19 cellular contexts compared by ENCODE assay signal in the genomic region with DNA sequence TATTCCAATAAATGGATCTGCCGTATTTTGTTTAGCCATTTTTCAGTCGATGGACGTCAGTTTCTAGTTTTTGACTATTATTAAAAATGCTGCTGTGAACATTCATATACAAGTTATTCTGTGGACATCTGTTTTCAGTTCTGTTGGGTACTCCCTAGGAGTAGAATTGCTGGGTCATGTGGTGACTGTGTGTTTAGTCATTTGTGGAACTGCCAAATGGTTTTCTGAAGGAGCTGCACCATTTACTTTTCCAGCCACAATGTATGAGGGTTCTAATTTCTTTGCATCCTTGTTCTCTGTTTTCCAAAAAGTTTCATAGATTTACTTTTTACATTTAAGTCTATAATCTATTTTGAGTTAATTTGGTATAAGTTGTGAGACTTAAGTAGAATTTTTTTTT. TPM values are rescaled to one million over a fixed set of nuclear protein-coding genes. Genes with fewer than 3 reads are reported as not detected.
DNase-seq lines count a peak whose midpoint lies in the region; ATAC-seq and TF ChIP-seq lines count a peak whose summit lies in the region.
"Had no signal": no experiment of that assay in that cellular context is flagged by ENCODE, and none has a peak within 500 bp of the region (broad histone marks: within the 10 kb centered on the region; RNA-seq: fewer than 3 reads in every experiment).

No MANE protein-coding gene starts in this region.

- H3K18ac ChIP-seq in mesenchymal stem cell (ENCODE audit: low read depth in 1 of 2, low read length in 2 of 2) = no peak overlapping the region

- peaks cover 70 to 95% (median 82%) of the 10 kb centered on the region in 4 donors for H3K4me1 Mint-ChIP-seq in CD4-positive, CD25-positive, alpha-beta regulatory T cell

- peaks cover under 1 to 3% of the 10 kb centered on the region in 2 experiments for H3K9me3 ChIP-seq in CD4-positive, CD25-positive, alpha-beta regulatory T cell (ENCODE audit: control insufficient read depth in 2 of 2, low read length in 2 of 2)
- H3K9me3 ChIP-seq in mesenchymal stem cell (ENCODE audit: control insufficient read depth, low read length) = peaks cover 13% of the 10 kb centered on the region

- H3K4me3 ChIP-seq in CD4-positive, CD25-positive, alpha-beta regulatory T cell (ENCODE audit: low read depth, low read length) = peak overlapping the region; percentile 26
- H3K4me3 ChIP-seq in astrocyte of the spinal cord (ENCODE audit: low read depth, low read length) = no peak overlapping the region
- H3K4me3 ChIP-seq in mesenchymal stem cell (ENCODE audit: insufficient read depth in 1 of 2, low read depth in 1 of 2, low read length in 2 of 2) = no peak overlapping the region

- H2BK15ac ChIP-seq in mesenchymal stem cell (ENCODE audit: low read depth, poor library complexity, severe bottlenecking) = no peak overlapping the region

- WGBS in mesenchymal stem cell = 100% methylated on average over 2 of the region's 3 CpGs

- H4K8ac ChIP-seq in mesenchymal stem cell (ENCODE audit: low read length) = no peak overlapping the region

- TF ChIP-seq CTCF in astrocyte of the spinal cord (IDR thresholded peaks at IDR 0.05; ENCODE audit: low read depth, low read length) = no peak

- H3K27ac Mint-ChIP-seq in CD4-positive, CD25-positive, alpha-beta regulatory T cell = no peak overlapping the region
- H3K27ac Mint-ChIP-seq: stimulated activated naive B cell treated with anti-CD40 and anti-IgM and Interleukin-4, amounts not matched to agents 10 μg/mL and 1 μg/mL and 100 μg/mL, for 72 hours; T-helper 1 cell treated with Interleukin-12 subunit alpha and Interleukin-12 subunit beta and Interleukin-4 antibody, amounts not matched to agents 30 μg/mL and 1 μg/mL, for 36 hours had no signal

- H3K9ac ChIP-seq in mesenchymal stem cell (ENCODE audit: low read length) = peak overlapping the region; percentile 77
- H3K9ac ChIP-seq: parathyroid adenoma had no signal

- H2BK5ac ChIP-seq in mesenchymal stem cell (ENCODE audit: low read depth, low read length, poor library complexity, severe bottlenecking) = no peak overlapping the region

- H3K4me2 ChIP-seq in mesenchymal stem cell (ENCODE audit: low read length, poor library complexity, severe bottlenecking) = no peak overlapping the region

- no peaks in the 10 kb centered on the region for H3K27me3 Mint-ChIP-seq in CD4-positive, CD25-positive, alpha-beta regulatory T cell
- H3K27me3 Mint-ChIP-seq: activated naive CD8-positive, alpha-beta T cell; CD4-positive, alpha-beta memory T cell; stimulated activated naive B cell treated with anti-CD40 and anti-IgM and Interleukin-4, amounts not matched to agents 10 μg/mL and 1 μg/mL and 100 μg/mL, for 72 hours had no signal

- ATAC-seq in CD4-positive, CD25-positive, alpha-beta regulatory T cell (ENCODE audit: low read depth in 2 of 2) = no peak
- ATAC-seq: stimulated activated naive B cell treated with anti-CD40 and anti-IgM and Interleukin-4, amounts not matched to agents 10 μg/mL and 1 μg/mL and 100 μg/mL, for 72 hours had no signal

- no peak overlapping the region for H3K14ac ChIP-seq in mesenchymal stem cell (ENCODE audit: low read length in 2 of 2)

- H3K36me3 Mint-ChIP-seq in CD4-positive, CD25-positive, alpha-beta regulatory T cell = peaks cover 59% of the 10 kb centered on the region

- H3K23ac ChIP-seq in mesenchymal stem cell (ENCODE audit: low read length in 2 of 2) = no peak overlapping the region

- in situ Hi-C loops in astrocyte of the spinal cord (cut with HindIII; ENCODE audit: low sequenced_read_pairs) = no loop called here

- H3K9me3 Mint-ChIP-seq in CD4-positive, CD25-positive, alpha-beta regulatory T cell = peaks cover 0 to 13% (median under 1%) of the 10 kb centered on the region in 7 donors

- H3K4me1 ChIP-seq in CD4-positive, CD25-positive, alpha-beta regulatory T cell (ENCODE audit: control insufficient read depth, insufficient read depth, low read length, poor library complexity, severe bottlenecking) = peaks cover 59% of the 10 kb centered on the region
- H3K4me1 ChIP-seq in mesenchymal stem cell (ENCODE audit: control insufficient read depth, insufficient read depth, low read depth, low read length) = no peaks in the 10 kb centered on the region
- H3K4me1 ChIP-seq: parathyroid adenoma had no signal

- H2AFZ ChIP-seq in mesenchymal stem cell (ENCODE audit: low read depth, low read length) = no peak overlapping the region
- H2AFZ ChIP-seq: parathyroid adenoma had no signal

- H2BK12ac ChIP-seq in mesenchymal stem cell (ENCODE audit: low read length in 2 of 2) = no peak overlapping the region

- no peak overlapping the region for H3K4ac ChIP-seq in mesenchymal stem cell (ENCODE audit: low read depth in 1 of 2, low read length in 2 of 2)

- peak overlapping the region in 2 of 4 donors; percentile 17 to 71 for H3K4me3 Mint-ChIP-seq in CD4-positive, CD25-positive, alpha-beta regulatory T cell
- H3K4me3 Mint-ChIP-seq: activated naive CD8-positive, alpha-beta T cell; stimulated activated naive B cell treated with anti-CD40 and anti-IgM and Interleukin-4, amounts not matched to agents 10 μg/mL and 1 μg/mL and 100 μg/mL, for 72 hours; T-helper 1 cell treated with Interleukin-12 subunit alpha and Interleukin-12 subunit beta and Interleukin-4 antibody, amounts not matched to agents 30 μg/mL and 1 μg/mL, for 36 hours had no signal

- peaks cover 80% of the 10 kb centered on the region for H3K36me3 ChIP-seq in CD4-positive, CD25-positive, alpha-beta regulatory T cell (ENCODE audit: control insufficient read depth, insufficient read depth, low read length)
- peaks cover 3 to 60% of the 10 kb centered on the region in 2 experiments for H3K36me3 ChIP-seq in mesenchymal stem cell (ENCODE audit: control insufficient read depth in 1 of 2, insufficient read depth in 2 of 2, low read depth in 1 of 2, low read length in 2 of 2)

- H2BK120ac ChIP-seq in mesenchymal stem cell (ENCODE audit: low read depth, low read length) = no peak overlapping the region

- H2AK5ac ChIP-seq in mesenchymal stem cell (ENCODE audit: low read length, severe bottlenecking) = no peak overlapping the region

- H3K27ac ChIP-seq in CD4-positive, CD25-positive, alpha-beta regulatory T cell (ENCODE audit: insufficient read depth, low read length, poor library complexity, severe bottlenecking) = no peak overlapping the region
- no peak overlapping the region for H3K27ac ChIP-seq in mesenchymal stem cell (ENCODE audit: low read length, poor library complexity, severe bottlenecking)
- H3K27ac ChIP-seq: parathyroid adenoma had no signal

- intact Hi-C loops in posterior cingulate gyrus (cut with DNase I) = no loop called here

- H3K27me3 ChIP-seq in CD4-positive, CD25-positive, alpha-beta regulatory T cell (ENCODE audit: control insufficient read depth, insufficient read depth, low read length) = no peaks in the 10 kb centered on the region
- H3K27me3 ChIP-seq in mesenchymal stem cell (ENCODE audit: control insufficient read depth in 1 of 2, insufficient read depth in 1 of 2, low read length in 2 of 2) = no peaks in the 10 kb centered on the region

- no peak overlapping the region for H4K91ac ChIP-seq in mesenchymal stem cell (ENCODE audit: low read length)

- DNase-seq in CD4-positive, CD25-positive, alpha-beta regulatory T cell = no peak
- DNase-seq in HS-5 (ENCODE audit: low read depth) = peak; percentile 28
- DNase-seq in astrocyte of the spinal cord (ENCODE audit: low read depth, low spot score) = peak; percentile 79
- no peak for DNase-seq in mesenchymal stem cell
- DNase-seq in NOMO-1 treated with dmso at 0.1 percent for 144 hours (lab: John Stamatoyannopoulos, UW; ENCODE audit: unreplicated experiment) = no peak
- no peak for DNase-seq in inferior parietal cortex (ENCODE audit: extremely low spot score)
- no peak for DNase-seq in posterior cingulate gyrus
- DNase-seq: activated CD8-positive, alpha-beta memory T cell treated with anti-CD3 and anti-CD28 coated beads, Interleukin-2, amount 50 U/mL, for 4 hours; CD4-positive, alpha-beta memory T cell; DND-41; head of caudate nucleus; NCI-H187; NCI-H526 treated with DMSO at 0.1 percent for 48 hours; RPMI8226; small intestine; stimulated activated naive B cell treated with anti-CD40 and anti-IgM and Interleukin-4, amounts not matched to agents 10 μg/mL and 1 μg/mL and 100 μg/mL, for 72 hours had no signal

- peaks cover 11% of the 10 kb centered on the region for H3K79me1 ChIP-seq in mesenchymal stem cell (replicated peaks; ENCODE audit: low read length, poor library complexity, severe bottlenecking)

RNA-seq across cellular contexts. Expression of a gene that starts 29.5 kb away (rescaled TPM):
- total RNA-seq in CD4-positive, CD25-positive, alpha-beta regulatory T cell = 425 TPM
- polyA plus RNA-seq in CD4-positive, CD25-positive, alpha-beta regulatory T cell = 100 to 1,000 TPM; 161 to 211 (median 169) TPM
- 10.2 TPM for polyA plus RNA-seq in mesenchymal stem cell (2013, experiment 1 of 2)
- 11.0 TPM for polyA plus RNA-seq in mesenchymal stem cell (2013, experiment 2 of 2)

Comparison
In these comparisons a context has a peak if more than half of its experiments do, and no peak if none do; other contexts are left out.
1. DNase-seq: peak in HS-5 (single experiment) and astrocyte of the spinal cord (single experiment); none in CD4-positive, CD25-positive, alpha-beta regulatory T cell (0 of 3), mesenchymal stem cell (single experiment), NOMO-1 treated with dmso at 0.1 percent for 144 hours (single experiment), inferior parietal cortex (single experiment) and posterior cingulate gyrus (0 of 10).